8 cellular contexts compared by ENCODE assay signal in genomic region chr2:23939054-23939436, GRCh38. TPM values are rescaled to one million over a fixed set of nuclear protein-coding genes. Genes with fewer than 3 reads are reported as not detected.
A peak's percentile ranks its signal among the peaks of the same experiment; 100 is the strongest.
DNase-seq lines count a peak whose midpoint lies in the region; ATAC-seq and TF ChIP-seq lines count a peak whose summit lies in the region.

No MANE protein-coding gene starts in this region.

- TF ChIP-seq CTCF in AG04449 (IDR thresholded peaks at IDR 0.05; ENCODE audit: insufficient read depth, low read length, missing control alignments) (no peak), breast epithelium (IDR thresholded peaks at IDR 0.05) (no peak)

- H3K4me3 Mint-ChIP-seq in naive B cell: peak overlapping the region; percentile 86 to 97 (median 90)

- intact Hi-C loops in breast epithelium (cut with DNase I; ENCODE audit: low total_unique reads): no loop called here

- peak overlapping the region in 5 of 6 donors; percentile 18 to 95 (median 86) for H3K27ac Mint-ChIP-seq in naive B cell

- peaks cover 13% of the 10 kb centered on the region for H3K4me1 ChIP-seq in HAP-1
- no peaks in the 10 kb centered on the region for H3K4me1 ChIP-seq in breast epithelium

- peaks cover 19 to 27% (median 19%) of the 10 kb centered on the region in 3 donors for H3K4me1 Mint-ChIP-seq in naive B cell

- H3K27me3 ChIP-seq in HAP-1 (ENCODE audit: low read depth) (no peaks in the 10 kb centered on the region), breast epithelium (no peaks in the 10 kb centered on the region)

- H3K9me3 Mint-ChIP-seq in naive B cell: no peaks in the 10 kb centered on the region

- H3K9me3 ChIP-seq in HAP-1 (no peaks in the 10 kb centered on the region), breast epithelium (no peaks in the 10 kb centered on the region)

- peaks cover 0 to 4% (median 0%) of the 10 kb centered on the region in 3 donors for H3K27me3 Mint-ChIP-seq in naive B cell

- peak overlapping the region in 1 of 2 donors; percentile 20 for H3K27ac ChIP-seq in breast epithelium

- DNase-seq in AG04449 (ENCODE audit: low read depth, low spot score): no peak
- no peak for DNase-seq in HAP-1 (ENCODE audit: low spot score in 2 of 2)
- DNase-seq in breast epithelium (ENCODE audit: low spot score in 2 of 2): no peak
- DNase-seq in naive B cell: no peak
- DNase-seq in stimulated activated naive CD4-positive, alpha-beta T cell treated with Interleukin-2 at 50 U/mL for 16 hours (lab: John Stamatoyannopoulos, UW): no peak

- in situ Hi-C loops in HAP-1 (cut with MboI; ENCODE audit: low sequenced_read_pairs): no loop called here

- H3K36me3 ChIP-seq in HAP-1 (replicated peaks) (no peaks in the 10 kb centered on the region), breast epithelium (no peaks in the 10 kb centered on the region)

- peak overlapping the region; percentile 84 for H3K4me3 ChIP-seq in AG04449 (ENCODE audit: low read depth, low read length)
- H3K4me3 ChIP-seq in HAP-1: peak overlapping the region; percentile 70
- peak overlapping the region; percentile 70 to 94 (median 92) for H3K4me3 ChIP-seq in breast epithelium

- no peak for TF ChIP-seq POLR2A in breast epithelium (IDR thresholded peaks at IDR 0.05)

- no peaks in the 10 kb centered on the region for H3K36me3 Mint-ChIP-seq in naive B cell

- POLR2A ChIA-PET in AG04449 (lab: Yijun Ruan, JAX): interaction anchor here (2.9 kb wide), 1 partner anchor 12 kb away, joined by 22 read pairs; the partner anchor contains the start of gene ATAD2B

- CTCF ChIA-PET in AG04449 (lab: Yijun Ruan, JAX): interaction anchor here (1.0 to 3.0 kb wide), 4 partner anchors 12 to 119 kb away, joined by 3 to 47 read pairs (median 4); partner anchors contain the start of gene ATAD2B

- ATAC-seq in naive B cell (ENCODE audit: low read depth in 2 of 2) (no peak), HG03196 (IDR thresholded peaks at IDR 0.05; ENCODE audit: unreplicated experiment) (no peak), HG02852 (IDR thresholded peaks at IDR 0.05; ENCODE audit: unreplicated experiment) (no peak), GM18870 (IDR thresholded peaks at IDR 0.05; ENCODE audit: unreplicated experiment) (no peak)

RNA-seq across cellular contexts. Expression of gene UBXN2A, which starts 1.2 kb away (rescaled TPM):
- 10 to 100 TPM; 13.0 to 22.0 (median 16.4) TPM for total RNA-seq in breast epithelium
- 10 to 100 TPM in 5 of 6 donors, 1 to 10 TPM in 1; 8.0 to 14.2 (median 11.7) TPM for polyA plus RNA-seq in naive B cell (ENCODE audit: low read depth in 6 of 6)

RNA-seq across cellular contexts. Expression of gene ATAD2B, which starts 12.1 kb away (rescaled TPM):
- total RNA-seq in breast epithelium: 10 to 100 TPM; 22.6 to 48.1 (median 34.4) TPM
- 10 to 100 TPM in 4 of 6 donors, 1 to 10 TPM in 2; 8.7 to 21.6 (median 15.0) TPM for polyA plus RNA-seq in naive B cell (ENCODE audit: low read depth in 6 of 6)
